In the genomic region with DNA sequence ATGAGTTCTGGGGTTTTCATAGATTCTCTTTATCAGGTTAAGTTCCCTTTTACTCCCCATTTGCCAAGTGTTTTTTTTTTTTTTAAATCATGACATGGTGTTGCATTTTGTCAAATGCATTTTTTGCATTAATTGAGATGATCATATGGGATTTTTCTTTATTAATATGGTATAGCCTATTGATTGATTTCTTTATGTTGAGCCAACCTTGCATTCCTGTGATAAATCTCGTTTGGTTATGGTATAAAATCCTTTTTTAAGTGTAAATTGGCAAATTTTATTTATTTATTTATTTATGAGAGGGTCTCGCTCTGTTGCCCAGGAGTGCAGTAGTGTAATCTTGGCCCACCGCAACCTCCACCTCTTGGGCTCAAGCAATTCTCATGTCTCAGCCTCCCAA, we compare ENCODE assay signal across 1 cellular context.
TF ChIP-seq lines count a peak whose summit lies in the region.

No MANE protein-coding gene starts in this region.

TF ChIP-seq in K562, 482 proteins besides CTCF, POLR2A, EP300 and RAD21 (continued from another document):
- TF ChIP-seq, protein P1, sequence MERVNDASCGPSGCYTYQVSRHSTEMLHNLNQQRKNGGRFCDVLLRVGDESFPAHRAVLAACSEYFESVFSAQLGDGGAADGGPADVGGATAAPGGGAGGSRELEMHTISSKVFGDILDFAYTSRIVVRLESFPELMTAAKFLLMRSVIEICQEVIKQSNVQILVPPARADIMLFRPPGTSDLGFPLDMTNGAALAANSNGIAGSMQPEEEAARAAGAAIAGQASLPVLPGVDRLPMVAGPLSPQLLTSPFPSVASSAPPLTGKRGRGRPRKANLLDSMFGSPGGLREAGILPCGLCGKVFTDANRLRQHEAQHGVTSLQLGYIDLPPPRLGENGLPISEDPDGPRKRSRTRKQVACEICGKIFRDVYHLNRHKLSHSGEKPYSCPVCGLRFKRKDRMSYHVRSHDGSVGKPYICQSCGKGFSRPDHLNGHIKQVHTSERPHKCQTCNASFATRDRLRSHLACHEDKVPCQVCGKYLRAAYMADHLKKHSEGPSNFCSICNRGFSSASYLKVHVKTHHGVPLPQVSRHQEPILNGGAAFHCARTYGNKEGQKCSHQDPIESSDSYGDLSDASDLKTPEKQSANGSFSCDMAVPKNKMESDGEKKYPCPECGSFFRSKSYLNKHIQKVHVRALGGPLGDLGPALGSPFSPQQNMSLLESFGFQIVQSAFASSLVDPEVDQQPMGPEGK (CRISPR knock-in tag; IDR thresholded peaks at IDR 0.05; ENCODE audit: borderline replicate concordance): no peak
- TF ChIP-seq TRIM28 (IDR thresholded peaks at IDR 0.05): peak; percentile 76; the same call in 1 of the 2 replicates
- no peak for TF ChIP-seq ZNF717 (CRISPR knock-in tag; IDR thresholded peaks at IDR 0.05)
